Comparison of ENCODE assay signal across 18 cellular contexts in genomic region chr14:57560681-57561080, GRCh38.
A peak's percentile ranks its signal among the peaks of the same experiment; 100 is the strongest.
DNase-seq lines count a peak whose midpoint lies in the region; ATAC-seq lines count a peak whose summit lies in the region.
"Had no signal": no experiment of that assay in that cellular context is flagged by ENCODE, and none has a peak within 500 bp of the region (broad histone marks: within the 10 kb centered on the region; RNA-seq: fewer than 3 reads in every experiment).

No MANE protein-coding gene starts in this region.

- peaks cover 0 to 3% (median 1%) of the 10 kb centered on the region in 5 donors for H3K27me3 Mint-ChIP-seq in naive thymus-derived CD8-positive, alpha-beta T cell
- H3K27me3 Mint-ChIP-seq: activated naive CD4-positive, alpha-beta T cell treated with anti-CD3 and anti-CD28 coated beads, Interleukin-2, amount 10 ng/mL, durations not matched to agents 7 days and 5 days had no signal

- POLR2A ChIA-PET in naive thymus-derived CD8-positive, alpha-beta T cell (lab: Charles Lee): no interaction called here

- H3K4me1 Mint-ChIP-seq in naive thymus-derived CD8-positive, alpha-beta T cell: no peaks in the 10 kb centered on the region
- H3K4me1 Mint-ChIP-seq: activated naive CD4-positive, alpha-beta T cell treated with anti-CD3 and anti-CD28 coated beads, Interleukin-2, amount 10 ng/mL, durations not matched to agents 7 days and 5 days; IgD-negative memory B cell; mesothelial cell of epicardium had no signal

- H3K9me3 Mint-ChIP-seq in naive thymus-derived CD8-positive, alpha-beta T cell: peaks cover 0 to 14% (median 2%) of the 10 kb centered on the region in 9 donors
- H3K9me3 Mint-ChIP-seq: activated naive CD4-positive, alpha-beta T cell treated with anti-CD3 and anti-CD28 coated beads, Interleukin-2, amount 10 ng/mL, durations not matched to agents 7 days and 5 days; mesothelial cell of epicardium; T-helper 1 cell treated with Interleukin-12 subunit alpha and Interleukin-12 subunit beta and Interleukin-4 antibody, amounts not matched to agents 30 μg/mL and 1 μg/mL, for 36 hours had no signal

- peak; percentile 81 for ATAC-seq in GM19035 (IDR thresholded peaks at IDR 0.05; ENCODE audit: unreplicated experiment)
- peak; percentile 83 for ATAC-seq in GM21786 (IDR thresholded peaks at IDR 0.05; ENCODE audit: unreplicated experiment)
- peak; percentile 88 for ATAC-seq in HG03108 (IDR thresholded peaks at IDR 0.05; ENCODE audit: unreplicated experiment)
- no peak for ATAC-seq in naive thymus-derived CD8-positive, alpha-beta T cell
- ATAC-seq: activated CD8-positive, alpha-beta T cell treated with anti-CD3 and anti-CD28 coated beads, Interleukin-2, amount 10 ng/mL, durations not matched to agents 7 days and 5 days had no signal

- peaks cover 0 to 2% (median 0%) of the 10 kb centered on the region in 3 donors for H3K36me3 Mint-ChIP-seq in naive thymus-derived CD8-positive, alpha-beta T cell
- H3K36me3 Mint-ChIP-seq: activated naive CD4-positive, alpha-beta T cell treated with anti-CD3 and anti-CD28 coated beads, Interleukin-2, amount 10 ng/mL, durations not matched to agents 7 days and 5 days; IgD-negative memory B cell; mesothelial cell of epicardium had no signal

- DNase-seq in kidney glomerular epithelial cell (lab: John Stamatoyannopoulos, UW): peak; percentile 87
- no peak for DNase-seq in naive thymus-derived CD8-positive, alpha-beta T cell
- DNase-seq in Kasumi-1 (lab: John Stamatoyannopoulos, UW): no peak
- no peak for DNase-seq in C1 segment of cervical spinal cord (lab: John Stamatoyannopoulos, UW)
- DNase-seq in mucosa of gallbladder (ENCODE audit: low spot score): no peak
- DNase-seq: activated CD8-positive, alpha-beta T cell treated with anti-CD3 and anti-CD28 coated beads, Interleukin-2, amount 10 ng/mL, durations not matched to agents 7 days and 5 days; activated naive CD4-positive, alpha-beta T cell treated with anti-CD3 and anti-CD28 coated beads, Interleukin-2, amount 10 ng/mL, durations not matched to agents 7 days and 5 days; CD4-positive, alpha-beta T cell; NCI-H146; stimulated activated CD4-positive, alpha-beta T cell treated with anti-CD3 and anti-CD28 coated beads, Interleukin-4, amount 100 ng/mL, for 24 hours; stomach had no signal

- no peak overlapping the region for H3K27ac Mint-ChIP-seq in naive thymus-derived CD8-positive, alpha-beta T cell
- H3K27ac Mint-ChIP-seq: activated CD8-positive, alpha-beta T cell treated with anti-CD3 and anti-CD28 coated beads, Interleukin-2, amount 10 ng/mL, durations not matched to agents 7 days and 5 days; activated naive CD4-positive, alpha-beta T cell treated with anti-CD3 and anti-CD28 coated beads, Interleukin-2, amount 10 ng/mL, durations not matched to agents 7 days and 5 days; CD4-positive, alpha-beta T cell; IgD-negative memory B cell; mesothelial cell of epicardium; progenitor cell of endocrine pancreas; T-helper 1 cell treated with Interleukin-12 subunit alpha and Interleukin-12 subunit beta and Interleukin-4 antibody, amounts not matched to agents 30 μg/mL and 1 μg/mL, for 36 hours had no signal

- no peak overlapping the region for H3K4me3 Mint-ChIP-seq in naive thymus-derived CD8-positive, alpha-beta T cell
- H3K4me3 Mint-ChIP-seq: activated CD8-positive, alpha-beta T cell treated with anti-CD3 and anti-CD28 coated beads, Interleukin-2, amount 10 ng/mL, durations not matched to agents 7 days and 5 days; activated naive CD4-positive, alpha-beta T cell treated with anti-CD3 and anti-CD28 coated beads, Interleukin-2, amount 10 ng/mL, durations not matched to agents 7 days and 5 days; CD4-positive, alpha-beta T cell; IgD-negative memory B cell; mesothelial cell of epicardium; T-helper 1 cell treated with Interleukin-12 subunit alpha and Interleukin-12 subunit beta and Interleukin-4 antibody, amounts not matched to agents 30 μg/mL and 1 μg/mL, for 36 hours had no signal

Comparison
In these comparisons a context has a peak if more than half of its experiments do, and no peak if none do; other contexts are left out.
1. ATAC-seq: peak in GM19035 (single experiment), GM21786 (single experiment) and HG03108 (single experiment); none in naive thymus-derived CD8-positive, alpha-beta T cell (0 of 2).